In genomic region chr18:26956894-26957293, GRCh38 we compare ENCODE assay signal across 23 cellular contexts.
A peak's percentile ranks its signal among the peaks of the same experiment; 100 is the strongest.
DNase-seq lines count a peak whose midpoint lies in the region; ATAC-seq and TF ChIP-seq lines count a peak whose summit lies in the region.
"Had no signal": no experiment of that assay in that cellular context is flagged by ENCODE, and none has a peak within 500 bp of the region (broad histone marks: within the 10 kb centered on the region; RNA-seq: fewer than 3 reads in every experiment).

No MANE protein-coding gene starts in this region.

- H3K9me2 ChIP-seq in Loucy (replicated peaks; ENCODE audit: low read depth, low read length) = no peaks in the 10 kb centered on the region
- no peaks in the 10 kb centered on the region for H3K9me2 ChIP-seq in SU-DHL-6 (replicated peaks; ENCODE audit: insufficient read depth, low read length)

- H2AFZ ChIP-seq in Loucy (ENCODE audit: low read length) (peak overlapping the region; percentile 82), SU-DHL-6 (ENCODE audit: low read depth, low read length, severe bottlenecking) (peak overlapping the region; percentile 40)

- no peaks in the 10 kb centered on the region for H3F3A ChIP-seq in Loucy (ENCODE audit: low read depth)
- H3F3A ChIP-seq in SU-DHL-6 (ENCODE audit: insufficient read depth) = no peaks in the 10 kb centered on the region

- TF ChIP-seq CTCF in Loucy (conservative IDR thresholded peaks at IDR 0.05; ENCODE audit: low read length) = no peak
- TF ChIP-seq CTCF in SU-DHL-6 (IDR thresholded peaks at IDR 0.05; ENCODE audit: insufficient read depth, low read length, poor library complexity, severe bottlenecking) = no peak

- no peaks in the 10 kb centered on the region for H3K36me3 ChIP-seq in BLaER1 treated with 17β-estradiol and CSF1 and Interleukin-3, amounts not matched to agents 10 nM and 100 nM
- H3K36me3 ChIP-seq in Loucy (ENCODE audit: insufficient read depth, low read length) (no peaks in the 10 kb centered on the region), SU-DHL-6 (ENCODE audit: low read length) (no peaks in the 10 kb centered on the region)
- H3K36me3 ChIP-seq: left ventricle myocardium inferior, pancreas, thoracic aorta, uterus had no signal

- H3K4me1 ChIP-seq in BLaER1 treated with 17β-estradiol and CSF1 and Interleukin-3, amounts not matched to agents 10 nM and 100 nM = peaks cover 6 to 21% (median 11%) of the 10 kb centered on the region in 10 experiments; a peak in 19 of 20 replicates
- H3K4me1 ChIP-seq in Loucy (ENCODE audit: insufficient read depth, low read length, poor library complexity, severe bottlenecking) = peaks cover 10% of the 10 kb centered on the region
- H3K4me1 ChIP-seq: body of pancreas, pancreas, uterus had no signal

- no peak overlapping the region for H3K4me3 ChIP-seq in BLaER1 treated with 17β-estradiol and CSF1 and Interleukin-3, amounts not matched to agents 10 nM and 100 nM
- H3K4me3 ChIP-seq in Loucy (ENCODE audit: low read length, poor library complexity, severe bottlenecking) = peak overlapping the region; percentile 3
- no peak overlapping the region for H3K4me3 ChIP-seq in SU-DHL-6 (ENCODE audit: insufficient read depth, low read length, poor library complexity, severe bottlenecking)
- H3K4me3 ChIP-seq: body of pancreas, left ventricle myocardium inferior, pancreas, thoracic aorta, uterus had no signal

- H3K27ac ChIP-seq in BLaER1 treated with 17β-estradiol and CSF1 and Interleukin-3, amounts not matched to agents 10 nM and 100 nM = no peak overlapping the region
- no peak overlapping the region for H3K27ac ChIP-seq in SU-DHL-6 (ENCODE audit: low read depth, low read length)
- H3K27ac ChIP-seq: body of pancreas, left ventricle myocardium inferior, pancreas, thoracic aorta, uterus had no signal

- H3K9me3 ChIP-seq in BLaER1 treated with 17β-estradiol and CSF1 and Interleukin-3, amounts not matched to agents 10 nM and 100 nM (replicated peaks in 1 of 11) = no peaks in the 10 kb centered on the region
- H3K9me3 ChIP-seq in Loucy (ENCODE audit: insufficient read depth, low read depth, low read length) = no peaks in the 10 kb centered on the region
- H3K9me3 ChIP-seq in SU-DHL-6 (ENCODE audit: insufficient read depth, low read length) = no peaks in the 10 kb centered on the region
- H3K9me3 ChIP-seq: body of pancreas, left ventricle myocardium inferior, pancreas, thoracic aorta, uterus had no signal

- H3K79me2 ChIP-seq in Loucy (ENCODE audit: insufficient read depth, low read length) (no peaks in the 10 kb centered on the region), SU-DHL-6 (ENCODE audit: insufficient read depth, low read length) (no peaks in the 10 kb centered on the region)

- no peak overlapping the region for H3K9ac ChIP-seq in BLaER1 treated with 17β-estradiol and CSF1 and Interleukin-3, amounts not matched to agents 10 nM and 100 nM
- H3K9ac ChIP-seq in Loucy (ENCODE audit: low read depth, low read length, poor library complexity, severe bottlenecking) (no peak overlapping the region), SU-DHL-6 (ENCODE audit: low read length) (no peak overlapping the region)

- no peaks in the 10 kb centered on the region for H4K20me1 ChIP-seq in BLaER1 treated with 17β-estradiol and CSF1 and Interleukin-3, amounts not matched to agents 10 nM and 100 nM
- H4K20me1 ChIP-seq in Loucy (ENCODE audit: insufficient read depth, low read length, poor library complexity, severe bottlenecking) (no peaks in the 10 kb centered on the region), SU-DHL-6 (ENCODE audit: low read depth, low read length) (no peaks in the 10 kb centered on the region)

- no peak for ATAC-seq in sciatic nerve
- ATAC-seq: body of pancreas; naive thymus-derived CD4-positive, alpha-beta T cell; pancreas; right cardiac atrium; stimulated activated naive CD8-positive, alpha-beta T cell treated with anti-CD3 and anti-CD28 coated beads, Interleukin-15, Interleukin-2, amounts not matched to agents 100 U/mL and 50 U/mL, for 24 hours had no signal

- no peaks in the 10 kb centered on the region for H3K27me3 ChIP-seq in BLaER1 treated with 17β-estradiol and CSF1 and Interleukin-3, amounts not matched to agents 10 nM and 100 nM
- H3K27me3 ChIP-seq in Loucy (ENCODE audit: insufficient read depth, low read length, poor library complexity, severe bottlenecking) (no peaks in the 10 kb centered on the region), SU-DHL-6 (ENCODE audit: low read length) (no peaks in the 10 kb centered on the region)
- H3K27me3 ChIP-seq: body of pancreas, pancreas, uterus had no signal

- peak; percentile 60 for DNase-seq in iPS-NIHi7 (ENCODE audit: extremely low spot score)
- no peak for DNase-seq in occipital lobe (lab: John Stamatoyannopoulos, UW)
- no peak for DNase-seq in LoVo (ENCODE audit: low spot score)
- DNase-seq in stimulated activated naive CD4-positive, alpha-beta T cell treated with Interleukin-2 at 50 U/mL for 16 hours (lab: John Stamatoyannopoulos, UW) = no peak
- no peak for DNase-seq in sciatic nerve (ENCODE audit: low spot score)
- DNase-seq: activated CD4-positive, alpha-beta T cell treated with anti-CD3 and anti-CD28 coated beads for 4 hours; activated naive CD4-positive, alpha-beta T cell; activated T-cell treated with anti-CD3 and anti-CD28 coated beads, Interleukin-2, amount 50 U/mL, for 48 hours; body of pancreas; DMS79 treated with DMSO at 0.1 percent for 48 hours; left ventricle myocardium inferior; naive thymus-derived CD4-positive, alpha-beta T cell; NCI-H1105; NCI-H510A; pancreas; right cardiac atrium; stimulated activated naive CD8-positive, alpha-beta T cell treated with anti-CD3 and anti-CD28 coated beads, Interleukin-15, Interleukin-2, amounts not matched to agents 100 U/mL and 50 U/mL, for 24 hours; T-helper 2 cell; uterus had no signal

- intact Hi-C loops in sciatic nerve (cut with DNase I) = no loop called here

- H3K4me2 ChIP-seq in BLaER1 treated with 17β-estradiol and CSF1 and Interleukin-3, amounts not matched to agents 10 nM and 100 nM = peak overlapping the region; percentile 36 to 79 (median 55); a peak in 21 of 22 replicates
- H3K4me2 ChIP-seq in Loucy (ENCODE audit: low read depth, low read length, poor library complexity, severe bottlenecking) (peak overlapping the region; percentile 46), SU-DHL-6 (ENCODE audit: low read depth, low read length, poor library complexity, severe bottlenecking) (peak overlapping the region; percentile 9)
